ENCODE assay signal across 22 cellular contexts in the genomic region with DNA sequence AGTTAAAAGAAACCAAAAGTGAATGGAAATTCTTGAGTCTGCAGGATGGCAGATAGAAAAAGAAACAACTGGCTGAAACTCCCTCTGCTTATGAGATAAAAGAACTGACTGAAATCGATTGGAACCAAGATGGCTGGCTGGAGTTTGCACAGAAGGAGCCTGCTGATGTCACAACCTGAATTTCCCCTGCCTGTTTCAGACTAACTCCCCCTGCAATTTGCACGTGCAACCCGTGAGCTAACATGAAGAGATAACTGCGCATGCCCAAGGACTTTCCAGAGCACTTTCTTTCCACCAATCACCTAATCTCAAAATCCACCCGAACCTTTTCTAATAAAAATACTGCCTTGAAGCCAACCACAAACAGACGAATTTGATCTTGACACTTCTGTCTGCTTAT.
DNase-seq lines count a peak whose midpoint lies in the region; ATAC-seq and TF ChIP-seq lines count a peak whose summit lies in the region.
"Had no signal": no experiment of that assay in that cellular context is flagged by ENCODE, and none has a peak within 500 bp of the region (broad histone marks: within the 10 kb centered on the region; RNA-seq: fewer than 3 reads in every experiment).

No MANE protein-coding gene starts in this region.

- TF ChIP-seq POLR2A in testis (IDR thresholded peaks at IDR 0.05): no peak
- TF ChIP-seq POLR2A in vagina (IDR thresholded peaks at IDR 0.05): no peak

- no peak overlapping the region for H3K27ac ChIP-seq in testis
- H3K27ac ChIP-seq in vagina: no peak overlapping the region
- H3K27ac ChIP-seq: BLaER1, SJCRH30 had no signal

- H3K27ac Mint-ChIP-seq in activated CD8-positive, alpha-beta T cell treated with anti-CD3 and anti-CD28 coated beads for 36 hours: no peak overlapping the region
- H3K27ac Mint-ChIP-seq in activated CD8-positive, alpha-beta T cell treated with anti-CD3 and anti-CD28 coated beads, Interleukin-2, amount 10 ng/mL, durations not matched to agents 7 days and 5 days: no peak overlapping the region
- H3K27ac Mint-ChIP-seq: GM23338, HFFc6, T-cell had no signal

- TF ChIP-seq CTCF in activated CD8-positive, alpha-beta T cell treated with anti-CD3 and anti-CD28 coated beads for 36 hours (IDR thresholded peaks at IDR 0.05): no peak
- no peak for TF ChIP-seq CTCF in GM12865 (IDR thresholded peaks at IDR 0.05; ENCODE audit: insufficient read depth, low read depth, low read length, missing control alignments)
- TF ChIP-seq CTCF in testis (IDR thresholded peaks at IDR 0.05): no peak
- TF ChIP-seq CTCF in vagina (IDR thresholded peaks at IDR 0.05): no peak

- H3K4me1 ChIP-seq in testis (no peaks in the 10 kb centered on the region), vagina (no peaks in the 10 kb centered on the region)
- H3K4me1 ChIP-seq: HAP-1, SJCRH30 had no signal

- CTCF ChIA-PET in activated CD8-positive, alpha-beta T cell treated with anti-CD3 and anti-CD28 coated beads for 36 hours (lab: Charles Lee): no interaction called here
- CTCF ChIA-PET in activated CD8-positive, alpha-beta T cell treated with anti-CD3 and anti-CD28 coated beads, Interleukin-2, amount 10 ng/mL, durations not matched to agents 7 days and 5 days (lab: Charles Lee): no interaction called here

- no peaks in the 10 kb centered on the region for H3K27me3 Mint-ChIP-seq in activated CD8-positive, alpha-beta T cell treated with anti-CD3 and anti-CD28 coated beads for 36 hours
- no peaks in the 10 kb centered on the region for H3K27me3 Mint-ChIP-seq in activated CD8-positive, alpha-beta T cell treated with anti-CD3 and anti-CD28 coated beads, Interleukin-2, amount 10 ng/mL, durations not matched to agents 7 days and 5 days (ENCODE audit: low read depth)
- H3K27me3 Mint-ChIP-seq: CD4-positive, CD25-positive, alpha-beta regulatory T cell; T-cell had no signal

- intact Hi-C loops in activated CD8-positive, alpha-beta T cell treated with anti-CD3 and anti-CD28 coated beads for 36 hours (cut with micrococcal nuclease): no loop called here
- intact Hi-C loops in testis (cut with DNase I; ENCODE audit: low total_unique reads): no loop called here
- intact Hi-C loops in vagina (cut with DNase I): no loop called here

- no peak overlapping the region for H3K4me3 ChIP-seq in GM12865 (ENCODE audit: low read depth, low read length)
- no peak overlapping the region for H3K4me3 ChIP-seq in testis
- H3K4me3 ChIP-seq in vagina: no peak overlapping the region
- H3K4me3 ChIP-seq: BLaER1, GM23338, HAP-1, SJCRH30 had no signal

- no peaks in the 10 kb centered on the region for H3K9me3 ChIP-seq in testis
- no peaks in the 10 kb centered on the region for H3K9me3 ChIP-seq in vagina
- H3K9me3 ChIP-seq: BLaER1, HAP-1, SJCRH30 had no signal

- WGBS in testis, 2 donors: 34 to 54% methylated on average over 6 of the region's 6 CpGs

- peak; percentile 3 for DNase-seq in activated CD8-positive, alpha-beta T cell treated with anti-CD3 and anti-CD28 coated beads for 36 hours
- DNase-seq in activated CD8-positive, alpha-beta T cell treated with anti-CD3 and anti-CD28 coated beads, Interleukin-2, amount 10 ng/mL, durations not matched to agents 7 days and 5 days: no peak
- peak; percentile 51 for DNase-seq in GM12865 (ENCODE audit: low read depth)
- peak; percentile 30 for DNase-seq in SK-MEL-5 (ENCODE audit: low read depth, low spot score)
- DNase-seq in testis: peak; percentile 73
- no peak for DNase-seq in vagina (ENCODE audit: extremely low spot score in 2 of 2)
- DNase-seq in NCI-H128 (lab: John Stamatoyannopoulos, UW; ENCODE audit: unreplicated experiment): no peak
- DNase-seq: CD4-positive, CD25-positive, alpha-beta regulatory T cell; HFFc6; IMR-90; NCI-H1092 treated with DMSO at 0.1 percent for 48 hours; NCI-H1436 treated with DMSO at 0.1 percent for 48 hours; NCI-H187 treated with DMSO at 0.1 percent for 48 hours; NCI-H446; NCI-H526 treated with DMSO at 0.1 percent for 48 hours; PC-3; SJCRH30; T-cell had no signal

- no peaks in the 10 kb centered on the region for H3K36me3 ChIP-seq in testis (ENCODE audit: low read depth, missing control alignments)
- no peaks in the 10 kb centered on the region for H3K36me3 ChIP-seq in vagina
- H3K36me3 ChIP-seq: BLaER1, HAP-1, SJCRH30 had no signal

- in situ Hi-C loops in SK-MEL-5 (cut with HindIII; ENCODE audit: low pct_unique_long_range_greater_than_20kb, low sequenced_read_pairs): no loop called here

- peak; percentile 27 for ATAC-seq in activated CD8-positive, alpha-beta T cell treated with anti-CD3 and anti-CD28 coated beads for 36 hours
- no peak for ATAC-seq in activated CD8-positive, alpha-beta T cell treated with anti-CD3 and anti-CD28 coated beads, Interleukin-2, amount 10 ng/mL, durations not matched to agents 7 days and 5 days
- ATAC-seq: GM23338, PC-3, Right ventricle myocardium inferior, T-cell had no signal

- no peak overlapping the region for H3K4me3 Mint-ChIP-seq in activated CD8-positive, alpha-beta T cell treated with anti-CD3 and anti-CD28 coated beads for 36 hours
- H3K4me3 Mint-ChIP-seq in activated CD8-positive, alpha-beta T cell treated with anti-CD3 and anti-CD28 coated beads, Interleukin-2, amount 10 ng/mL, durations not matched to agents 7 days and 5 days: no peak overlapping the region
- H3K4me3 Mint-ChIP-seq: GM23338, HFFc6, T-cell had no signal

- H3K27me3 ChIP-seq in testis: no peaks in the 10 kb centered on the region
- H3K27me3 ChIP-seq in vagina: no peaks in the 10 kb centered on the region
- H3K27me3 ChIP-seq: BLaER1 had no signal

- H3K4me1 Mint-ChIP-seq in activated CD8-positive, alpha-beta T cell treated with anti-CD3 and anti-CD28 coated beads for 36 hours (ENCODE audit: low read depth): no peaks in the 10 kb centered on the region
- no peaks in the 10 kb centered on the region for H3K4me1 Mint-ChIP-seq in activated CD8-positive, alpha-beta T cell treated with anti-CD3 and anti-CD28 coated beads, Interleukin-2, amount 10 ng/mL, durations not matched to agents 7 days and 5 days (ENCODE audit: low read depth)
- H3K4me1 Mint-ChIP-seq: GM23338 had no signal

- H3K9me3 Mint-ChIP-seq in activated CD8-positive, alpha-beta T cell treated with anti-CD3 and anti-CD28 coated beads for 36 hours: no peaks in the 10 kb centered on the region
- H3K9me3 Mint-ChIP-seq in activated CD8-positive, alpha-beta T cell treated with anti-CD3 and anti-CD28 coated beads, Interleukin-2, amount 10 ng/mL, durations not matched to agents 7 days and 5 days (ENCODE audit: insufficient read depth): no peaks in the 10 kb centered on the region

- POLR2A ChIA-PET in activated CD8-positive, alpha-beta T cell treated with anti-CD3 and anti-CD28 coated beads for 36 hours (lab: Charles Lee): no interaction called here
- POLR2A ChIA-PET in activated CD8-positive, alpha-beta T cell treated with anti-CD3 and anti-CD28 coated beads, Interleukin-2, amount 10 ng/mL, durations not matched to agents 7 days and 5 days (lab: Charles Lee): no interaction called here

- no peaks in the 10 kb centered on the region for H3K36me3 Mint-ChIP-seq in activated CD8-positive, alpha-beta T cell treated with anti-CD3 and anti-CD28 coated beads for 36 hours (ENCODE audit: low read depth)
- H3K36me3 Mint-ChIP-seq in activated CD8-positive, alpha-beta T cell treated with anti-CD3 and anti-CD28 coated beads, Interleukin-2, amount 10 ng/mL, durations not matched to agents 7 days and 5 days (ENCODE audit: low read depth): no peaks in the 10 kb centered on the region
- H3K36me3 Mint-ChIP-seq: CD4-positive, CD25-positive, alpha-beta regulatory T cell; T-cell had no signal

Comparison
In these comparisons a context has a peak if more than half of its experiments do, and no peak if none do; other contexts are left out.
1. DNase-seq: peak in activated CD8-positive, alpha-beta T cell treated with anti-CD3 and anti-CD28 coated beads for 36 hours (single experiment), GM12865 (single experiment), SK-MEL-5 (single experiment) and testis (single experiment); none in activated CD8-positive, alpha-beta T cell treated with anti-CD3 and anti-CD28 coated beads, Interleukin-2, amount 10 ng/mL, durations not matched to agents 7 days and 5 days (single experiment), vagina (0 of 2) and NCI-H128 (single experiment).